Comparison of ENCODE assay signal across 23 cellular contexts in genomic region chr5:113381791-113382190, GRCh38. TPM values are rescaled to one million over a fixed set of nuclear protein-coding genes. Genes with fewer than 3 reads are reported as not detected.
"Had no signal": no experiment of that assay in that cellular context is flagged by ENCODE, and none has a peak within 500 bp of the region (broad histone marks: within the 10 kb centered on the region; RNA-seq: fewer than 3 reads in every experiment).

No MANE protein-coding gene starts in this region.

- H3K4me2 ChIP-seq: hepatocyte had no signal

- H3K36me3 ChIP-seq: esophagus squamous epithelium, ovary, right atrium auricular region, sigmoid colon, tibial artery, upper lobe of right lung, vagina had no signal

- FAIRE-seq: small intestine had no signal

- H3K4me1 Mint-ChIP-seq: neural crest cell had no signal

- H3K36me3 Mint-ChIP-seq: natural killer cell had no signal

- H3K9me3 ChIP-seq: esophagus squamous epithelium, ovary, right atrium auricular region, sigmoid colon, tibial artery, upper lobe of right lung, vagina had no signal

- DNase-seq: effector memory CD8-positive, alpha-beta T cell; esophagus squamous epithelium; foreskin keratinocyte; head of caudate nucleus; left colon; left ventricle myocardium superior; natural killer cell; ovary; sigmoid colon; small intestine; stimulated activated CD4-positive, alpha-beta T cell treated with anti-CD3 and anti-CD28 coated beads, Interleukin-12 subunit alpha, Interleukin-12 subunit beta, amount 100 ng/mL, for 4 hours; stimulated activated naive CD4-positive, alpha-beta T cell treated with Interleukin-2 at 50 U/mL for 16 hours; tibial artery; upper lobe of right lung had no signal

- H2AFZ ChIP-seq: hepatocyte had no signal

- H3K4me3 Mint-ChIP-seq: effector memory CD8-positive, alpha-beta T cell; natural killer cell; neural crest cell had no signal

- H3K27ac Mint-ChIP-seq: natural killer cell had no signal

- H3K27me3 ChIP-seq: esophagus squamous epithelium, foreskin keratinocyte, hepatocyte, ovary, right atrium auricular region, sigmoid colon, tibial artery, vagina had no signal

- H3K9me3 Mint-ChIP-seq: effector memory CD8-positive, alpha-beta T cell; natural killer cell; neural crest cell had no signal

- ATAC-seq: effector memory CD8-positive, alpha-beta T cell; left colon; left ventricle myocardium superior; natural killer cell; upper lobe of right lung had no signal

- H3K79me2 ChIP-seq: hepatocyte had no signal

- H3K4me3 ChIP-seq: esophagus squamous epithelium, hepatocyte, ovary, right atrium auricular region, sigmoid colon, tibial artery, upper lobe of right lung, vagina had no signal

- H3K27ac ChIP-seq: esophagus squamous epithelium, foreskin keratinocyte, hepatocyte, ovary, right atrium auricular region, sigmoid colon, tibial artery, upper lobe of right lung, vagina had no signal

RNA-seq across cellular contexts. Expression of gene TSSK1B, which starts 53.0 kb away (rescaled TPM):
- total RNA-seq: epithelial cell of proximal tubule, hepatocyte, left colon, left ventricle myocardium superior, lung microvascular endothelial cell, mesenteric fat pad, natural killer cell, posterior vena cava, right atrium auricular region, sigmoid colon, temporal lobe, upper lobe of right lung had no signal
- polyA plus RNA-seq: foreskin keratinocyte, hepatocyte, ovary, sigmoid colon, small intestine had no signal
